Comparison of ENCODE assay signal across 8 cellular contexts in the genomic region with DNA sequence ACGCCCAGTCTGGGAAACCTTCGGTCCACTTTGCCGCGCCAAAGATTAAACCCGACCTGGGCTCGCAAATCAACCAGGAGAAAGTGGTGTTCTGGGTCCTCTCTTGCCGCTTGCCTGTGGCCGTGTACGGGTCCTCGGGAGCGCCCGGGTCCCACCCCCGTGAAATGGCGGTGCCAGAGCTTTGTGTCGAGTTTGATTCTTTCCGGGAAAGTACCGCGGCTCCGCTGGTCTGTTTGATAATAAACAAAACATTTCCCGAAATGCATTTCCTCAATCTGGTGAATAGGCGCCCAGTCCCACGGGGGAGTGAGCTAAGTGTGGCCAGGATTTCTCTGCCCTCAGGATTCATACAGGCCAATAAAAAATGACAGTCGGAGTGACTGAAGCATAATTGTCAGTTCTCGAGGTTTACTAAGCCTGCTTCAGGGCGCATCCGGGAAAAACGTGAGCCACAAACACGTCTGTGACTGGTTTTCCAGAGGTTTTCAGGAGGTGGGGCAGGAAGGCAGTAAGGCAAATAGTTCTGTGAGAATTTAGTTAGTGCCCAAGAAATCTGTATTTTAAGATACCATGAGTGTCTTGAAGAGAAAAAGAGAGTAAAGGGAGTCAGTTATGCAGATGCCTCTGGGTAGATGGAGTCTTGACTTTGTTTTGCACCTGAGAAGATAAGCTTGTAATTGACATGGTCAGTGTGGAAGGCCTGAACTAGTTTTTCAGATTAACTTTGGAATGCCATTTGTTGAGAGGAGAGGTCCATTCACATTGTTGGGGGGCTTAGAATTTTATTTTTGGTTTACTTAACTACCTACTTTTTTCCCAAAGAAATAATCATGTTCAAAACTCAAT. TPM values are rescaled to one million over a fixed set of nuclear protein-coding genes. Genes with fewer than 3 reads are reported as not detected.
A peak's percentile ranks its signal among the peaks of the same experiment; 100 is the strongest.
DNase-seq lines count a peak whose midpoint lies in the region; ATAC-seq and TF ChIP-seq lines count a peak whose summit lies in the region.

No MANE protein-coding gene starts in this region.

- H3K9ac ChIP-seq in OCI-LY1 (ENCODE audit: low read length), result peak overlapping the region; percentile 83

- H3K4me2 ChIP-seq in OCI-LY1 (ENCODE audit: low read length), result peak overlapping the region; percentile 97

- peaks cover 54% of the 10 kb centered on the region for H3K79me2 ChIP-seq in OCI-LY1 (ENCODE audit: insufficient read depth, low read length)

- H3K4me3 ChIP-seq in OCI-LY1 (ENCODE audit: low read depth, low read length, poor library complexity, severe bottlenecking), result peak overlapping the region; percentile 85
- peak overlapping the region; percentile 65 for H3K4me3 ChIP-seq in neuron (ENCODE audit: low read length)

- H2AFZ ChIP-seq in OCI-LY1 (ENCODE audit: low read length) (no peak overlapping the region), neuron (ENCODE audit: low read depth, low read length) (peak overlapping the region; percentile 48)

- no peaks in the 10 kb centered on the region for H3K9me3 ChIP-seq in OCI-LY1 (ENCODE audit: low read length)
- peaks cover 3% of the 10 kb centered on the region for H3K9me3 ChIP-seq in neuron (ENCODE audit: low read length)

- H3K36me3 ChIP-seq in OCI-LY1 (ENCODE audit: insufficient read depth, low read length), result peaks cover 26% of the 10 kb centered on the region
- H3K36me3 ChIP-seq in neuron (ENCODE audit: insufficient read depth, low read length), result no peaks in the 10 kb centered on the region

- H3K27me3 Mint-ChIP-seq in CD14-positive monocyte (ENCODE audit: low read depth in 3 of 3), result peaks cover 0 to 3% (median 0%) of the 10 kb centered on the region in 3 donors

- peaks cover 5 to 11% of the 10 kb centered on the region in 2 donors for H3K36me3 Mint-ChIP-seq in CD14-positive monocyte

- H3K4me1 ChIP-seq in OCI-LY1 (ENCODE audit: insufficient read depth, low read length, severe bottlenecking) (peaks cover 37% of the 10 kb centered on the region), neuron (ENCODE audit: insufficient read depth, low read length) (peaks cover 5% of the 10 kb centered on the region)

- H3K4me1 Mint-ChIP-seq in CD14-positive monocyte, result peaks cover 30% of the 10 kb centered on the region

- no peaks in the 10 kb centered on the region for H4K20me1 ChIP-seq in OCI-LY1 (ENCODE audit: insufficient read depth, low read length)

- no peaks in the 10 kb centered on the region for H3F3A ChIP-seq in OCI-LY1 (ENCODE audit: insufficient read depth, low read length)

- H3K9me3 Mint-ChIP-seq in CD14-positive monocyte, result peaks cover 0 to 3% (median 0%) of the 10 kb centered on the region in 7 donors

- TF ChIP-seq CTCF in CD14-positive monocyte (IDR thresholded peaks at IDR 0.05) (no peak), OCI-LY1 (IDR thresholded peaks at IDR 0.05; ENCODE audit: low read length) (no peak)

- ATAC-seq in GM19372 (IDR thresholded peaks at IDR 0.05; ENCODE audit: low read depth, unreplicated experiment), result peak; percentile 31
- ATAC-seq in HG03457 (IDR thresholded peaks at IDR 0.05; ENCODE audit: unreplicated experiment), result peak; percentile 26

- H3K27ac ChIP-seq in OCI-LY1 (ENCODE audit: low read depth, low read length, poor library complexity, severe bottlenecking), result peak overlapping the region; percentile 74

- H3K4me3 Mint-ChIP-seq in CD14-positive monocyte, result no peak overlapping the region

- no peak overlapping the region for H3K27ac Mint-ChIP-seq in CD14-positive monocyte

- peak; percentile 76 for DNase-seq in CD14-positive monocyte (ENCODE audit: low spot score)
- peak; percentile 38 to 53 for DNase-seq in activated T-helper 1 cell treated with anti-CD3 and anti-CD28 coated beads, Interleukin-2, amount 50 U/mL, for 16 hours (ENCODE audit: low read depth in 1 of 2, low spot score in 1 of 2)
- peak; percentile 32 for DNase-seq in fibroblast of the conjunctiva (ENCODE audit: low read depth)
- peak; percentile 67 for DNase-seq in stromal cell of bone marrow (ENCODE audit: low read depth)

- intact Hi-C loops in CD14-positive monocyte (cut with micrococcal nuclease), result loop anchor here in 1 of 2 donors (5.0 kb wide), 1 partner anchor 37 kb away; no protein-coding TSS in a partner anchor

- H3K27me3 ChIP-seq in OCI-LY1 (ENCODE audit: insufficient read depth, low read length) (no peaks in the 10 kb centered on the region), neuron (ENCODE audit: insufficient read depth, low read length) (no peaks in the 10 kb centered on the region)

- H3K9me2 ChIP-seq in OCI-LY1 (ENCODE audit: low read depth, low read length), result no peaks in the 10 kb centered on the region

RNA-seq across cellular contexts. Expression of gene IFNAR1, which starts 0.7 kb away (rescaled TPM):
- polyA plus RNA-seq in CD14-positive monocyte, result 10 to 100 TPM; 56.2 to 95.3 TPM

RNA-seq across cellular contexts. Expression of gene IL10RB, which starts 59.3 kb away (rescaled TPM):
- 100 to 1,000 TPM; 212 to 225 TPM for polyA plus RNA-seq in CD14-positive monocyte

Comparison
In these comparisons a context has a peak if more than half of its experiments do, and no peak if none do; other contexts are left out.
1. Peak in every context shown above with its lines: DNase-seq, ATAC-seq, H3K4me3 ChIP-seq and H3K27ac ChIP-seq.